ENCODE assay signal across 16 cellular contexts in the genomic region with DNA sequence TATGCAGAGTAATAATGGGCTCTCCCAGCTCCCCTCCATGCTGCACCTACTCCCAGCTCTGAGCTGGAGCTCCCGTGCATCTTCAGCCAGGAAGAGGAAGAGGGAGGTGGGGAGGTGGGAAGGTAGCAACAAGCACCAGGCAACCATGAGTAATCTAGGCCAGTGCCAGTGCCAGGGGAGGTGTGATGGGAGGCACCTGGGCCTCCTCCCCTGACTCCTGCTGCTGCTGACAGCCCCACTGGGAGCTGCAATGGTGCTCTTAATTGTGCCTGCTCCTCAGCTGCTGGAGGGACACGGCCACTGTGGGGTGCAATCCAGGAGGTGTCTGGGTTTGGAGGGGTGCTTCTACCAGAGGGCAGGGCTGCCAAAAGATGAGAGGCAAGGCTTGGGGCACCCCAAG.
DNase-seq lines count a peak whose midpoint lies in the region; ATAC-seq, FAIRE-seq and TF ChIP-seq lines count a peak whose summit lies in the region.
"Had no signal": no experiment of that assay in that cellular context is flagged by ENCODE, and none has a peak within 500 bp of the region (broad histone marks: within the 10 kb centered on the region; RNA-seq: fewer than 3 reads in every experiment).

No MANE protein-coding gene starts in this region.

- DNase-seq in Right ventricle myocardium superior = no peak
- DNase-seq in cardiac septum (ENCODE audit: low spot score) = no peak
- no peak for DNase-seq in RWPE2 (ENCODE audit: low spot score)
- peak; percentile 27 for DNase-seq in left ventricle myocardium inferior
- DNase-seq in MG63 = no peak
- no peak for DNase-seq in cerebellum (ENCODE audit: low spot score)
- no peak for DNase-seq in GM12891 (ENCODE audit: insufficient read length, low spot score)
- DNase-seq: C1 segment of cervical spinal cord; CD8-positive, alpha-beta memory T cell; DMS79; NCI-H1694 treated with DMSO at 0.1 percent for 48 hours; NCI-H345; NCI-H526 treated with DMSO at 0.1 percent for 48 hours; NK-92 treated with Interleukin-12 subunit alpha and Interleukin-12 subunit beta, amount 100 ng/mL, for 24 hours had no signal

- no peak for TF ChIP-seq CTCF in RWPE2 (IDR thresholded peaks at IDR 0.05; ENCODE audit: poor library complexity, severe bottlenecking)
- no peak for TF ChIP-seq CTCF in left ventricle myocardium inferior (IDR thresholded peaks at IDR 0.05; ENCODE audit: borderline replicate concordance)

- ATAC-seq in Right ventricle myocardium superior (ENCODE audit: poor library complexity) (peak; percentile 68), RWPE2 (ENCODE audit: low read depth) (0 out of 3 replicates have a peak, but pooled peaks have one; percentile 23)
- ATAC-seq: A549 had no signal

- no peaks in the 10 kb centered on the region for H3K36me3 ChIP-seq in RWPE2 (ENCODE audit: low read depth)
- no peaks in the 10 kb centered on the region for H3K36me3 ChIP-seq in left ventricle myocardium inferior
- no peaks in the 10 kb centered on the region for H3K36me3 ChIP-seq in MG63

- intact Hi-C loops in Right ventricle myocardium superior (cut with DNase I) = no loop called here
- intact Hi-C loops in cardiac septum (cut with DNase I) = no loop called here
- intact Hi-C loops in left ventricle myocardium inferior (cut with micrococcal nuclease) = no loop called here

- H3K4me3 ChIP-seq in RWPE2 (ENCODE audit: severe bottlenecking) (no peak overlapping the region), left ventricle myocardium inferior (no peak overlapping the region), MG63 (no peak overlapping the region)
- H3K4me3 ChIP-seq: A549 had no signal

- H3K4me1 ChIP-seq in RWPE2 (ENCODE audit: insufficient read depth, poor library complexity, severe bottlenecking) = no peaks in the 10 kb centered on the region
- peaks cover 54% of the 10 kb centered on the region for H3K4me1 ChIP-seq in left ventricle myocardium inferior
- H3K4me1 ChIP-seq: A549 had no signal

- H3K27me3 ChIP-seq in RWPE2 (ENCODE audit: insufficient read depth, poor library complexity, severe bottlenecking) = peaks cover 18% of the 10 kb centered on the region
- H3K27me3 ChIP-seq in left ventricle myocardium inferior (ENCODE audit: low read depth) = no peaks in the 10 kb centered on the region
- H3K27me3 ChIP-seq in MG63 = no peaks in the 10 kb centered on the region; the same call in 1 of the 2 replicates

- no peaks in the 10 kb centered on the region for H3K9me3 ChIP-seq in RWPE2 (ENCODE audit: severe bottlenecking)
- no peaks in the 10 kb centered on the region for H3K9me3 ChIP-seq in left ventricle myocardium inferior (replicated peaks)
- H3K9me3 ChIP-seq in MG63 = no peaks in the 10 kb centered on the region
- H3K9me3 ChIP-seq: A549 had no signal

- H3K27ac ChIP-seq in RWPE2 (ENCODE audit: poor library complexity, severe bottlenecking) = no peak overlapping the region
- no peak overlapping the region for H3K27ac ChIP-seq in left ventricle myocardium inferior (replicated peaks)
- H3K27ac ChIP-seq: A549 had no signal

- TF ChIP-seq POLR2A in GM12891 (IDR thresholded peaks at IDR 0.05; ENCODE audit: low read depth, low read length) = no peak

- no peak for FAIRE-seq in GM12891 (lab: Jason Lieb, UNC)
- FAIRE-seq: A549, H1 had no signal

TF ChIP-seq in GM12891, 5 proteins besides CTCF, POLR2A, EP300 and RAD21:
- TF ChIP-seq PAX5 (IDR thresholded peaks at IDR 0.05; ENCODE audit: insufficient read depth, low read length, severe bottlenecking) = no peak
- no peak for TF ChIP-seq POLR2AphosphoS5 (IDR thresholded peaks at IDR 0.05; ENCODE audit: low read depth, low read length)
- TF ChIP-seq POU2F2 (IDR thresholded peaks at IDR 0.05; ENCODE audit: low read depth, low read length) = no peak
- no peak for TF ChIP-seq SPI1 (IDR thresholded peaks at IDR 0.05; ENCODE audit: low read depth, low read length)
- TF ChIP-seq TAF1 (IDR thresholded peaks at IDR 0.05; ENCODE audit: low read depth, low read length) = no peak
